18 cellular contexts compared by ENCODE assay signal in the genomic region with DNA sequence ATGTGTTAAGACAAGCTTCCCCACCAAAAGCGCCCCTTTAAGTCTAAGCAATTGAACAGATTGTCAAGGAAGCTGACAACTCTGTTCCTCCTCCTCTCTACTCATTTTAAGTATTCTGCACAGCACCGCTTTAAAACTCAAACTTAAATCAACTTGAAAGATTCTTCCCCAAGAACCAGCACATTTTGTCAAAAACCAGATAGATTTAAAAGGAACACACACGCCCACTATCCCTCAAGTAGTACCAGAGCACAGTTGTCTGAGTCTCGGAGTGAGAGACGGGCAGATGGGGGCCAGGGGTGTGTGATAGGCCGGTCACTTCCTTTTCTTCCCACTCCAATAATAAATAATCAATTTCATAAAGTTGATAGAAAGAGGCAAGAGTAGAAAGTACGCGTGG.
DNase-seq lines count a peak whose midpoint lies in the region; ATAC-seq and TF ChIP-seq lines count a peak whose summit lies in the region.
"Had no signal": no experiment of that assay in that cellular context is flagged by ENCODE, and none has a peak within 500 bp of the region (broad histone marks: within the 10 kb centered on the region; RNA-seq: fewer than 3 reads in every experiment).

No MANE protein-coding gene starts in this region.

- H3K27me3 ChIP-seq in neural progenitor cell = no peaks in the 10 kb centered on the region
- H3K27me3 ChIP-seq: BLaER1 treated with 17β-estradiol and CSF1 and Interleukin-3, amounts not matched to agents 10 nM and 100 nM had no signal

- TF ChIP-seq CTCF in brain (conservative IDR thresholded peaks at IDR 0.05) (no peak), neural progenitor cell (IDR thresholded peaks at IDR 0.05) (no peak), endothelial cell (IDR thresholded peaks at IDR 0.05; ENCODE audit: unreplicated experiment) (no peak)

- peak overlapping the region in 3 of 5 experiments; percentile 1 to 80 (median 16) for H3K27ac Mint-ChIP-seq in brain
- peak overlapping the region; percentile 14 for H3K27ac Mint-ChIP-seq in neural progenitor cell
- no peak overlapping the region for H3K27ac Mint-ChIP-seq in endothelial cell (ENCODE audit: unreplicated experiment)
- H3K27ac Mint-ChIP-seq: B cell; CD4-positive, alpha-beta T cell; CD8-positive, alpha-beta T cell had no signal

- peaks cover 5% of the 10 kb centered on the region for H3K36me3 Mint-ChIP-seq in brain
- H3K36me3 Mint-ChIP-seq in neural progenitor cell = peaks cover 2% of the 10 kb centered on the region
- H3K36me3 Mint-ChIP-seq in endothelial cell (ENCODE audit: low read depth, unreplicated experiment) = no peaks in the 10 kb centered on the region
- H3K36me3 Mint-ChIP-seq: CD8-positive, alpha-beta T cell had no signal

- H3K27ac ChIP-seq in cingulate gyrus (ENCODE audit: low read depth, low read length) (peak overlapping the region; percentile 8), neural progenitor cell (no peak overlapping the region)
- H3K27ac ChIP-seq: 22Rv1; A549; BLaER1 treated with 17β-estradiol and CSF1 and Interleukin-3, amounts not matched to agents 10 nM and 100 nM; C4-2B had no signal

- H3K4me2 ChIP-seq in neural progenitor cell = no peak overlapping the region
- H3K4me2 ChIP-seq: A549 had no signal

- no peak for DNase-seq in neural progenitor cell (ENCODE audit: low spot score)
- no peak for DNase-seq in endothelial cell (ENCODE audit: low spot score)
- DNase-seq in inferior parietal cortex (ENCODE audit: extremely low spot score) = no peak
- DNase-seq: Caco-2; Calu3; CD4-positive, alpha-beta T cell; CD8-positive, alpha-beta T cell; DMS79 treated with DMSO at 0.1 percent for 48 hours; GF-D8 had no signal

- H3K9ac ChIP-seq in neural progenitor cell = no peak overlapping the region
- H3K9ac ChIP-seq: BLaER1 treated with 17β-estradiol and CSF1 and Interleukin-3, amounts not matched to agents 10 nM and 100 nM had no signal

- H2AFZ ChIP-seq in neural progenitor cell (replicated peaks) = no peak overlapping the region

- peaks cover 29% of the 10 kb centered on the region for H3K4me1 ChIP-seq in neural progenitor cell
- H3K4me1 ChIP-seq: A549, Caco-2 had no signal

- H3K79me2 ChIP-seq in neural progenitor cell (ENCODE audit: low read depth) = no peaks in the 10 kb centered on the region

- no peak for ATAC-seq in HG03521 (IDR thresholded peaks at IDR 0.05; ENCODE audit: unreplicated experiment)
- ATAC-seq: A549; CD8-positive, alpha-beta T cell; GM12878 had no signal

- peaks cover 0 to 2% (median 0%) of the 10 kb centered on the region in 5 experiments for H3K9me3 Mint-ChIP-seq in brain
- peaks cover 6% of the 10 kb centered on the region for H3K9me3 Mint-ChIP-seq in neural progenitor cell
- H3K9me3 Mint-ChIP-seq in endothelial cell (ENCODE audit: unreplicated experiment) = no peaks in the 10 kb centered on the region
- H3K9me3 Mint-ChIP-seq: CD4-positive, alpha-beta T cell; CD8-positive, alpha-beta T cell had no signal

- no peaks in the 10 kb centered on the region for H3K36me3 ChIP-seq in neural progenitor cell
- H3K36me3 ChIP-seq: BLaER1 treated with 17β-estradiol and CSF1 and Interleukin-3, amounts not matched to agents 10 nM and 100 nM had no signal

- no peak overlapping the region for H3K4me3 ChIP-seq in neural progenitor cell
- H3K4me3 ChIP-seq: A549; BLaER1 treated with 17β-estradiol and CSF1 and Interleukin-3, amounts not matched to agents 10 nM and 100 nM; GM12878 had no signal

- H3K27me3 Mint-ChIP-seq in brain (no peaks in the 10 kb centered on the region), neural progenitor cell (ENCODE audit: insufficient read depth, low read depth) (peaks cover 5% of the 10 kb centered on the region), endothelial cell (ENCODE audit: unreplicated experiment) (peaks cover 3% of the 10 kb centered on the region)
- H3K27me3 Mint-ChIP-seq: CD4-positive, alpha-beta T cell had no signal

- no peaks in the 10 kb centered on the region for H3K9me3 ChIP-seq in neural progenitor cell (ENCODE audit: low read depth)
- H3K9me3 ChIP-seq: A549; BLaER1 treated with 17β-estradiol and CSF1 and Interleukin-3, amounts not matched to agents 10 nM and 100 nM; Caco-2 had no signal

- peaks cover 66% of the 10 kb centered on the region for H3K4me1 Mint-ChIP-seq in brain
- H3K4me1 Mint-ChIP-seq in neural progenitor cell = peaks cover 61% of the 10 kb centered on the region
- peaks cover 10% of the 10 kb centered on the region for H3K4me1 Mint-ChIP-seq in endothelial cell (ENCODE audit: unreplicated experiment)
- H3K4me1 Mint-ChIP-seq: B cell had no signal

- H3F3A ChIP-seq in neural progenitor cell (ENCODE audit: low read depth) = peaks cover 19% of the 10 kb centered on the region

- H4K20me1 ChIP-seq in neural progenitor cell (ENCODE audit: low read depth) = no peaks in the 10 kb centered on the region
- H4K20me1 ChIP-seq: BLaER1 treated with 17β-estradiol and CSF1 and Interleukin-3, amounts not matched to agents 10 nM and 100 nM had no signal

- H3K4me3 Mint-ChIP-seq in brain (no peak overlapping the region), neural progenitor cell (no peak overlapping the region), endothelial cell (ENCODE audit: unreplicated experiment) (no peak overlapping the region)
- H3K4me3 Mint-ChIP-seq: B cell; CD4-positive, alpha-beta T cell; CD8-positive, alpha-beta T cell had no signal
